18 cellular contexts compared by ENCODE assay signal in genomic region chr20:47441774-47442150, GRCh38. TPM values are rescaled to one million over a fixed set of nuclear protein-coding genes. Genes with fewer than 3 reads are reported as not detected.
DNase-seq lines count a peak whose midpoint lies in the region; ATAC-seq and TF ChIP-seq lines count a peak whose summit lies in the region.
"Had no signal": no experiment of that assay in that cellular context is flagged by ENCODE, and none has a peak within 500 bp of the region (broad histone marks: within the 10 kb centered on the region; RNA-seq: fewer than 3 reads in every experiment).

No MANE protein-coding gene starts in this region.

- H3K4me1 ChIP-seq in DOHH2 (ENCODE audit: control insufficient read depth, low read length): peaks cover 61% of the 10 kb centered on the region
- H3K4me1 ChIP-seq in OCI-LY7 (ENCODE audit: insufficient read depth, low read length, poor library complexity, severe bottlenecking): peaks cover 40% of the 10 kb centered on the region
- peaks cover 0 to 27% (median 22%) of the 10 kb centered on the region in 6 donors for H3K4me1 ChIP-seq in spleen
- no peaks in the 10 kb centered on the region for H3K4me1 ChIP-seq in vagina

- H3K9me3 ChIP-seq in DOHH2 (ENCODE audit: control insufficient read depth, insufficient read depth, low read length) (no peaks in the 10 kb centered on the region), OCI-LY7 (ENCODE audit: low read length) (no peaks in the 10 kb centered on the region; the same call in 1 of the 2 replicates), spleen (no peaks in the 10 kb centered on the region), vagina (no peaks in the 10 kb centered on the region)
- H3K9me3 ChIP-seq: Peyer's patch had no signal

- H3K4me3 Mint-ChIP-seq in memory B cell: no peak overlapping the region
- H3K4me3 Mint-ChIP-seq: CD4-positive, CD25-positive, alpha-beta regulatory T cell had no signal

- peak overlapping the region; percentile 99 for H3K27ac Mint-ChIP-seq in memory B cell
- H3K27ac Mint-ChIP-seq: CD4-positive, CD25-positive, alpha-beta regulatory T cell had no signal

- DNase-seq in OCI-LY7 (ENCODE audit: low spot score): no peak
- no peak for DNase-seq in memory B cell (ENCODE audit: low spot score in 2 of 2)
- peak; percentile 1 for DNase-seq in spleen
- DNase-seq in vagina (ENCODE audit: extremely low spot score in 2 of 2): no peak
- DNase-seq in stimulated activated CD4-positive, alpha-beta T cell treated with anti-CD3 and anti-CD28 coated beads, Interleukin-4, amount 100 ng/mL, for 1 hour: no peak
- no peak for DNase-seq in GF-D8 (lab: John Stamatoyannopoulos, UW)
- DNase-seq: CD4-positive, CD25-positive, alpha-beta regulatory T cell; DMS79 treated with DMSO at 0.1 percent for 48 hours; Karpas-422; MV-4-11; NCI-H1105 treated with DMSO at 0.1 percent for 48 hours; NCI-H2029 treated with DMSO at 0.1 percent for 48 hours; NCI-H510A treated with DMSO at 0.1 percent for 48 hours; NCI-H748 treated with DMSO at 0.1 percent for 48 hours; Peyer's patch had no signal

- H3K36me3 ChIP-seq in DOHH2 (ENCODE audit: control insufficient read depth, low read length) (no peaks in the 10 kb centered on the region), OCI-LY7 (ENCODE audit: insufficient read depth, low read length) (no peaks in the 10 kb centered on the region), spleen (no peaks in the 10 kb centered on the region), vagina (no peaks in the 10 kb centered on the region)
- H3K36me3 ChIP-seq: Peyer's patch had no signal

- intact Hi-C loops in OCI-LY7 (cut with micrococcal nuclease; ENCODE audit: unreplicated experiment) (no loop called here), spleen (cut with DNase I; ENCODE audit: low total_unique reads) (no loop called here), vagina (cut with DNase I) (no loop called here)

- no peaks in the 10 kb centered on the region for H3K27me3 ChIP-seq in DOHH2 (ENCODE audit: control insufficient read depth, low read length)
- H3K27me3 ChIP-seq in spleen (replicated peaks in 1 of 7): no peaks in the 10 kb centered on the region
- no peaks in the 10 kb centered on the region for H3K27me3 ChIP-seq in vagina
- H3K27me3 ChIP-seq: Peyer's patch had no signal

- H3K79me2 ChIP-seq in DOHH2 (ENCODE audit: control insufficient read depth, low read length) (peaks cover 12% of the 10 kb centered on the region), OCI-LY7 (ENCODE audit: insufficient read depth, low read depth, low read length) (peaks cover 15% of the 10 kb centered on the region; the same call in 1 of the 2 replicates)

- H4K20me1 ChIP-seq in DOHH2 (ENCODE audit: control insufficient read depth, insufficient read depth, low read depth, low read length) (no peaks in the 10 kb centered on the region), OCI-LY7 (ENCODE audit: insufficient read depth, low read length) (no peaks in the 10 kb centered on the region)

- peaks cover 18% of the 10 kb centered on the region for H3K4me1 Mint-ChIP-seq in memory B cell

- CTCF ChIA-PET in OCI-LY7 (lab: Charles Lee; ENCODE audit: unreplicated experiment): interaction anchor here (0.6 kb wide), 1 partner anchor 28 kb away, joined by 3 read pairs; no protein-coding TSS in a partner anchor

- no peak for TF ChIP-seq POLR2A in spleen (IDR thresholded peaks at IDR 0.05)
- TF ChIP-seq POLR2A in vagina (IDR thresholded peaks at IDR 0.05): no peak

- BruUV-seq in OCI-LY7 (replicated peaks; lab: Mats Ljungman, UMichigan): no TSS peak

- peaks cover 42% of the 10 kb centered on the region for H3F3A ChIP-seq in DOHH2 (ENCODE audit: control insufficient read depth, insufficient read depth)

- H3K9me3 Mint-ChIP-seq in memory B cell: no peaks in the 10 kb centered on the region

- H3K27ac ChIP-seq in DOHH2 (ENCODE audit: low read depth, low read length) (peak overlapping the region; percentile 27), OCI-LY7 (ENCODE audit: low read depth, low read length, poor library complexity, severe bottlenecking) (peak overlapping the region; percentile 21), spleen (no peak overlapping the region), vagina (no peak overlapping the region)

- H3K9me2 ChIP-seq in DOHH2 (replicated peaks; ENCODE audit: control insufficient read depth, low read length) (no peaks in the 10 kb centered on the region), OCI-LY7 (ENCODE audit: insufficient read depth, low read length) (no peaks in the 10 kb centered on the region)

- H2AFZ ChIP-seq in OCI-LY7 (ENCODE audit: low read length): no peak overlapping the region

- H3K4me2 ChIP-seq in DOHH2 (ENCODE audit: low read length): peak overlapping the region; percentile 13; the same call in 1 of the 2 replicates
- no peak overlapping the region for H3K4me2 ChIP-seq in OCI-LY7 (ENCODE audit: low read length)

- no peak for ATAC-seq in memory B cell (ENCODE audit: low read depth)
- no peak for ATAC-seq in GM21423 (IDR thresholded peaks at IDR 0.05; ENCODE audit: unreplicated experiment)
- ATAC-seq: Right ventricle myocardium inferior had no signal

- no peaks in the 10 kb centered on the region for H3K36me3 Mint-ChIP-seq in memory B cell
- H3K36me3 Mint-ChIP-seq: CD4-positive, CD25-positive, alpha-beta regulatory T cell had no signal

- POLR2A ChIA-PET in OCI-LY7 (lab: Charles Lee): interaction anchor here (0.7 to 12.0 kb wide), 6 partner anchors 12 to 1842 kb away, joined by 3 to 143 read pairs (median 4); no protein-coding TSS in a partner anchor

- no peaks in the 10 kb centered on the region for H3K27me3 Mint-ChIP-seq in memory B cell
- H3K27me3 Mint-ChIP-seq: CD4-positive, CD25-positive, alpha-beta regulatory T cell had no signal

- 88 to 97% (median 92%) methylated on average over 4 of the region's 4 CpGs for WGBS in spleen, 5 donors

- TF ChIP-seq CTCF in DOHH2 (IDR thresholded peaks at IDR 0.05; ENCODE audit: low read depth, low read length, poor library complexity, severe bottlenecking) (no peak), OCI-LY7 (conservative IDR thresholded peaks at IDR 0.05; ENCODE audit: low read length) (no peak), spleen (IDR thresholded peaks at IDR 0.05 in 8 of 11, conservative IDR thresholded peaks at IDR 0.05 in 3 of 11) (no peak), vagina (IDR thresholded peaks at IDR 0.05) (no peak)

- H3K4me3 ChIP-seq in DOHH2 (ENCODE audit: low read length) (no peak overlapping the region), OCI-LY7 (ENCODE audit: low read depth, low read length, poor library complexity, severe bottlenecking) (no peak overlapping the region), spleen (no peak overlapping the region), vagina (no peak overlapping the region)
- H3K4me3 ChIP-seq: Peyer's patch had no signal

RNA-seq across cellular contexts. Expression of gene NCOA3, which starts 59.9 kb away (rescaled TPM):
- total RNA-seq in OCI-LY7 (2014; rRNA removed; shearing (Covaris generic)): 45.4 and 50.5 TPM in 2 replicates
- total RNA-seq in OCI-LY7 (2022): 75.6 and 86.5 TPM in 2 replicates
- 10 to 100 TPM; 78.6 to 93.7 (median 84.1) TPM for total RNA-seq in spleen
- 10 to 100 TPM; 12.5 to 17.4 (median 12.9) TPM for polyA plus RNA-seq in spleen
- 47.1 TPM for total RNA-seq in vagina

Comparison
In these comparisons a context has a peak if more than half of its experiments do, and no peak if none do; other contexts are left out.
1. H3K27ac ChIP-seq: peak in DOHH2 (single experiment) and OCI-LY7 (single experiment); none in spleen (0 of 8) and vagina (single experiment).